ENCODE assay signal across 1 cellular context in genomic region chr11:1375955-1376258, GRCh38.
TF ChIP-seq lines count a peak whose summit lies in the region.

No MANE protein-coding gene starts in this region.

TF ChIP-seq in K562, 482 proteins besides CTCF, POLR2A, EP300 and RAD21 (continued from another document):
- TF ChIP-seq, protein P1, sequence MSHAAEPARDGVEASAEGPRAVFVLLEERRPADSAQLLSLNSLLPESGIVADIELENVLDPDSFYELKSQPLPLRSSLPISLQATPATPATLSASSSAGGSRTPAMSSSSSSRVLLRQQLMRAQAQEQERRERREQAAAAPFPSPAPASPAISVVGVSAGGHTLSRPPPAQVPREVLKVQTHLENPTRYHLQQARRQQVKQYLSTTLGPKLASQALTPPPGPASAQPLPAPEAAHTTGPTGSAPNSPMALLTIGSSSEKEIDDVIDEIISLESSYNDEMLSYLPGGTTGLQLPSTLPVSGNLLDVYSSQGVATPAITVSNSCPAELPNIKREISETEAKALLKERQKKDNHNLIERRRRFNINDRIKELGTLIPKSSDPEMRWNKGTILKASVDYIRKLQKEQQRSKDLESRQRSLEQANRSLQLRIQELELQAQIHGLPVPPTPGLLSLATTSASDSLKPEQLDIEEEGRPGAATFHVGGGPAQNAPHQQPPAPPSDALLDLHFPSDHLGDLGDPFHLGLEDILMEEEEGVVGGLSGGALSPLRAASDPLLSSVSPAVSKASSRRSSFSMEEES (CRISPR knock-in tag; IDR thresholded peaks at IDR 0.05), result peak; percentile 6; the same call in 1 of the 2 replicates
- 0 out of 2 replicates have a peak, but pooled peaks have one; percentile 15 for TF ChIP-seq USF1 (CRISPR knock-in tag; IDR thresholded peaks at IDR 0.05)
